ENCODE assay signal across 7 cellular contexts in the genomic region with DNA sequence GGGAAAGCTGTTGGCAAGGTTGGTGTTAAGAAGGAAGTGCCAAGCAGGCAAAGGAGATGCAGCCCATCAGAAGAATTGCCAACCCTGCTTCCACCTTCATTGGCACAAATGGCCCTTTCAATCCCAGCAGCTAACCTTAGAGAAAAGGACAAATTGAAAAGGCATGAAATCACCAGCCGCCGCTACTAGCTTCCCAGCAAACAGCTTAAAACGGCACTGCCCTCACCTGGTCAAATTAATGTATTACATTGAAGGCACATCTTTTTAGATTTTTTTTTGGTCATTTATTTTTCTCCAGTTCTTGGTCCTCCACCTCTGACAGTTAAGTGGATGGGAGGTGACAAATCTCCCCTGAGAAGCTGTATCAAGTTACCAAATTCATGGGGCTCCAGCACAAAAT. TPM values are rescaled to one million over a fixed set of nuclear protein-coding genes. Genes with fewer than 3 reads are reported as not detected.
A peak's percentile ranks its signal among the peaks of the same experiment; 100 is the strongest.
DNase-seq lines count a peak whose midpoint lies in the region; TF ChIP-seq lines count a peak whose summit lies in the region.

No MANE protein-coding gene starts in this region.

- no peak for TF ChIP-seq EP300 in neural cell (conservative IDR thresholded peaks at IDR 0.05; ENCODE audit: poor library complexity, severe bottlenecking)

- no peaks in the 10 kb centered on the region for H3K79me2 ChIP-seq in neural cell (replicated peaks; ENCODE audit: insufficient read depth, low read length)

- TF ChIP-seq CTCF in HEK293 (tag by site-specific recombination; IDR thresholded peaks at IDR 0.05) (peak; percentile 52; the same call in 1 of the 2 replicates), neural cell (IDR thresholded peaks at IDR 0.05; ENCODE audit: poor library complexity, severe bottlenecking) (peak; percentile 64)

- no peaks in the 10 kb centered on the region for H3K9me2 ChIP-seq in neural cell (ENCODE audit: insufficient read depth, low read length)

- H2AFZ ChIP-seq in neural cell (ENCODE audit: low read depth, low read length): no peak overlapping the region

- CTCF ChIA-PET in HEK293 (lab: Yijun Ruan, JAX): interaction anchor here (0.6 to 2.1 kb wide), 20 partner anchors 10 to 697 kb away, joined by 3 to 14 read pairs (median 4); no protein-coding TSS in a partner anchor

- H3K27ac ChIP-seq in HEK293 (ENCODE audit: extremely low read depth, low read depth, low read length) (no peak overlapping the region), neural cell (ENCODE audit: low read length) (no peak overlapping the region)

- no peak overlapping the region for H3K4me2 ChIP-seq in neural cell (ENCODE audit: low read length)

- H3K4me1 ChIP-seq in HEK293 (ENCODE audit: control insufficient read depth, insufficient read depth, low read length): no peaks in the 10 kb centered on the region

- H4K20me1 ChIP-seq in neural cell (ENCODE audit: insufficient read depth): no peaks in the 10 kb centered on the region

- POLR2A ChIA-PET in HEK293 (lab: Yijun Ruan, JAX): interaction anchor here (1.2 kb wide), 1 partner anchor 417 kb away, joined by 3 read pairs; a partner anchor contains a TSS

- H3K27me3 ChIP-seq in neural cell (ENCODE audit: insufficient read depth, low read depth, low read length) (no peaks in the 10 kb centered on the region), H7 (ENCODE audit: control insufficient read depth, insufficient read depth, low read length) (no peaks in the 10 kb centered on the region)

- H3F3A ChIP-seq in neural cell (ENCODE audit: insufficient read depth, low read length, poor library complexity, severe bottlenecking): no peaks in the 10 kb centered on the region

- H3K9ac ChIP-seq in neural cell (ENCODE audit: low read length): no peak overlapping the region

- H3K36me3 ChIP-seq in HEK293 (ENCODE audit: control insufficient read depth in 2 of 2, insufficient read depth in 1 of 2, low read length in 2 of 2): no peaks in the 10 kb centered on the region
- no peaks in the 10 kb centered on the region for H3K36me3 ChIP-seq in neural cell (ENCODE audit: insufficient read depth, low read length)
- H3K36me3 ChIP-seq in H7 (replicated peaks; ENCODE audit: control insufficient read depth, insufficient read depth, low read length): no peaks in the 10 kb centered on the region

- H3K4me3 ChIP-seq in HEK293 (ENCODE audit: low read depth, low read length) (no peak overlapping the region), neural cell (ENCODE audit: low read length) (no peak overlapping the region), H7 (ENCODE audit: insufficient read depth, low read depth, low read length) (no peak overlapping the region)

- H3K9me3 ChIP-seq in HEK293 (ENCODE audit: control insufficient read depth, insufficient read depth, low read depth, low read length): no peaks in the 10 kb centered on the region; the same call in 1 of the 2 replicates
- no peaks in the 10 kb centered on the region for H3K9me3 ChIP-seq in neural cell (ENCODE audit: low read length)

- peak; percentile 64 for TF ChIP-seq RAD21 in neural cell (conservative IDR thresholded peaks at IDR 0.05)

- DNase-seq in DMS53 (lab: John Stamatoyannopoulos, UW) (peak; percentile 74), SHP77 treated with DMSO at 0.1 percent for 48 hours (lab: John Stamatoyannopoulos, UW) (peak; percentile 0), H7 (no peak), NCI-H187 (lab: John Stamatoyannopoulos, UW) (no peak)
- peak; percentile 14 for DNase-seq in effector CD4-positive, alpha-beta T cell

TF ChIP-seq in HEK293, 187 proteins besides CTCF, POLR2A, EP300 and RAD21:
- TF ChIP-seq SCRT2 (tag by site-specific recombination; IDR thresholded peaks at IDR 0.05) (no peak), ZNF654 (tag by site-specific recombination; IDR thresholded peaks at IDR 0.05; ENCODE audit: low read depth) (peak; percentile 69)
- TF ChIP-seq, protein P1, sequence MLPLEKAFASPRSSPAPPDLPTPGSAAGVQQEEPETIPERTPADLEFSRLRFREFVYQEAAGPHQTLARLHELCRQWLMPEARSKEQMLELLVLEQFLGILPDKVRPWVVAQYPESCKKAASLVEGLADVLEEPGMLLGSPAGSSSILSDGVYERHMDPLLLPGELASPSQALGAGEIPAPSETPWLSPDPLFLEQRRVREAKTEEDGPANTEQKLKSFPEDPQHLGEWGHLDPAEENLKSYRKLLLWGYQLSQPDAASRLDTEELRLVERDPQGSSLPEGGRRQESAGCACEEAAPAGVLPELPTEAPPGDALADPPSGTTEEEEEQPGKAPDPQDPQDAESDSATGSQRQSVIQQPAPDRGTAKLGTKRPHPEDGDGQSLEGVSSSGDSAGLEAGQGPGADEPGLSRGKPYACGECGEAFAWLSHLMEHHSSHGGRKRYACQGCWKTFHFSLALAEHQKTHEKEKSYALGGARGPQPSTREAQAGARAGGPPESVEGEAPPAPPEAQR (tag by site-specific recombination; IDR thresholded peaks at IDR 0.05): no peak
- TF ChIP-seq, protein P2, sequence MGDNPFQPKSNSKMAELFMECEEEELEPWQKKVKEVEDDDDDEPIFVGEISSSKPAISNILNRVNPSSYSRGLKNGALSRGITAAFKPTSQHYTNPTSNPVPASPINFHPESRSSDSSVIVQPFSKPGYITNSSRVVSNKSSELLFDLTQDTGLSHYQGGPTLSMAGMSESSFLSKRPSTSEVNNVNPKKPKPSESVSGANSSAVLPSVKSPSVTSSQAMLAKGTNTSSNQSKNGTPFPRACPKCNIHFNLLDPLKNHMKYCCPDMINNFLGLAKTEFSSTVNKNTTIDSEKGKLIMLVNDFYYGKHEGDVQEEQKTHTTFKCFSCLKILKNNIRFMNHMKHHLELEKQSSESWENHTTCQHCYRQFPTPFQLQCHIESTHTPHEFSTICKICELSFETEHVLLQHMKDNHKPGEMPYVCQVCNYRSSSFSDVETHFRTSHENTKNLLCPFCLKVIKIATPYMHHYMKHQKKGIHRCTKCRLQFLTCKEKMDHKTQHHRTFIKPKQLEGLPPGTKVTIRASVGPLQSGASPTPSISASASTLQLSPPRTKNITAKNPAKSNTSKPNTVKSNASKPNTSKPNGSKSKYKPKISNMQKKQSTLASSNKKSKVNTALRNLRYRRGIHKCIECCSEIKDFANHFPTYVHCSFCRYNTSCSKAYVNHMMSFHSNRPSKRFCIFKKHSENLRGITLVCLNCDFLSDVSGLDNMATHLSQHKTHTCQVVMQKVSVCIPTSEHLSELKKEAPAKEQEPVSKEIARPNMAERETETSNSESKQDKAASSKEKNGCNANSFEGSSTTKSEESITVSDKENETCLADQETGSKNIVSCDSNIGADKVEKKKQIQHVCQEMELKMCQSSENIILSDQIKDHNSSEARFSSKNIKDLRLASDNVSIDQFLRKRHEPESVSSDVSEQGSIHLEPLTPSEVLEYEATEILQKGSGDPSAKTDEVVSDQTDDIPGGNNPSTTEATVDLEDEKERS (tag by site-specific recombination; IDR thresholded peaks at IDR 0.05): no peak; the same call in 1 of the 2 replicates
TF ChIP-seq in HEK293: peak in this region for 1.

TF ChIP-seq in neural cell, 6 proteins besides CTCF, POLR2A, EP300 and RAD21:
- TF ChIP-seq TAF1 (IDR thresholded peaks at IDR 0.05; ENCODE audit: low read depth) (no peak), SMC3 (conservative IDR thresholded peaks at IDR 0.05; ENCODE audit: poor library complexity) (peak; percentile 63)

RNA-seq across cellular contexts. Expression of a gene that starts 51.0 kb away (rescaled TPM):
- 0.87 and 1.5 TPM in 2 replicates for polyA plus RNA-seq in neural cell
- 3.2 and 3.9 TPM in 2 replicates for polyA minus RNA-seq in neural cell
- 3.7 and 7.5 TPM in 2 replicates for total RNA-seq in H7 (2014; rRNA removed; shearing (Covaris generic))

Comparison
In these comparisons a context has a peak if more than half of its experiments do, and no peak if none do; other contexts are left out.
1. DNase-seq: peak in DMS53 (single experiment), SHP77 treated with DMSO at 0.1 percent for 48 hours (single experiment) and effector CD4-positive, alpha-beta T cell (single experiment); none in H7 (single experiment) and NCI-H187 (0 of 2).